In genomic region chr14:54550514-54550913, GRCh38 we compare ENCODE assay signal across 15 cellular contexts. TPM values are rescaled to one million over a fixed set of nuclear protein-coding genes. Genes with fewer than 3 reads are reported as not detected.
DNase-seq lines count a peak whose midpoint lies in the region; ATAC-seq and TF ChIP-seq lines count a peak whose summit lies in the region.
"Had no signal": no experiment of that assay in that cellular context is flagged by ENCODE, and none has a peak within 500 bp of the region (broad histone marks: within the 10 kb centered on the region; RNA-seq: fewer than 3 reads in every experiment).

No MANE protein-coding gene starts in this region.

- H3F3A ChIP-seq in GM23338 (replicated peaks; ENCODE audit: low read depth) = no peaks in the 10 kb centered on the region
- H3F3A ChIP-seq in neural progenitor cell (ENCODE audit: low read depth) = no peaks in the 10 kb centered on the region

- H3K14ac ChIP-seq in IMR-90 (replicated peaks; ENCODE audit: low read depth, low read length) = peak overlapping the region; percentile 71; the same call in 1 of the 2 replicates

- H3K79me1 ChIP-seq in IMR-90 (ENCODE audit: low read depth in 1 of 2, low read length in 2 of 2) = no peaks in the 10 kb centered on the region; a peak in 1 of 4 replicates

- H3K9ac ChIP-seq in IMR-90 (ENCODE audit: low read depth, low read length) (no peak overlapping the region), neural progenitor cell (no peak overlapping the region)

- no peak overlapping the region for H2BK5ac ChIP-seq in IMR-90 (ENCODE audit: low read depth, low read length, poor library complexity, severe bottlenecking)

- no peak for TF ChIP-seq POLR2A in IMR-90 (IDR thresholded peaks at IDR 0.05; ENCODE audit: low read depth, low read length)

- H3K27ac ChIP-seq in GM23338 (ENCODE audit: low read depth) = no peak overlapping the region
- H3K27ac ChIP-seq in IMR-90 (ENCODE audit: insufficient read depth, low read length) = peak overlapping the region; percentile 63; the same call in 1 of the 2 replicates
- H3K27ac ChIP-seq in neural progenitor cell = no peak overlapping the region
- H3K27ac ChIP-seq in upper lobe of right lung = no peak overlapping the region

- no peaks in the 10 kb centered on the region for H3K9me3 ChIP-seq in IMR-90 (ENCODE audit: control insufficient read depth, insufficient read depth, low read length)
- no peaks in the 10 kb centered on the region for H3K9me3 ChIP-seq in neural progenitor cell (ENCODE audit: low read depth)
- H3K9me3 ChIP-seq in upper lobe of right lung = no peaks in the 10 kb centered on the region

- H3K27me3 Mint-ChIP-seq in GM23338 (ENCODE audit: insufficient read depth, low read depth, poor library complexity) = peaks cover 2% of the 10 kb centered on the region
- peaks cover 2% of the 10 kb centered on the region for H3K27me3 Mint-ChIP-seq in neural progenitor cell (ENCODE audit: insufficient read depth, low read depth)
- peaks cover 4% of the 10 kb centered on the region for H3K27me3 Mint-ChIP-seq in activated T-helper 1 cell treated with anti-CD3 and anti-CD28 coated beads, Interleukin-12 subunit alpha, Interleukin-12 subunit beta, Interleukin-2, Interleukin-4 antibody, amounts not matched to agents 30 ng/mL and 10 ng/mL and 1 ng/mL, durations not matched to agents 14 hours and 24 hours and 36 hours (ENCODE audit: insufficient read depth)

- H4K20me1 ChIP-seq in GM23338 (replicated peaks; ENCODE audit: insufficient read depth) = no peaks in the 10 kb centered on the region
- peaks cover 8% of the 10 kb centered on the region; the same call in 1 of the 2 replicates for H4K20me1 ChIP-seq in IMR-90 (ENCODE audit: insufficient read depth, low read length)
- no peaks in the 10 kb centered on the region for H4K20me1 ChIP-seq in neural progenitor cell (ENCODE audit: low read depth)

- H2AFZ ChIP-seq in GM23338 (peak overlapping the region; percentile 50; the same call in 1 of the 2 replicates), IMR-90 (replicated peaks; ENCODE audit: low read length, poor library complexity) (peak overlapping the region; percentile 35), neural progenitor cell (replicated peaks) (peak overlapping the region; percentile 51)

- in situ Hi-C loops in IMR-90 (cut with MboI; ENCODE audit: low sequenced_read_pairs) = loop anchor here (10.0 kb wide), 1 partner anchor 254 kb away; no protein-coding TSS in a partner anchor

- CTCF ChIA-PET in IMR-90 (lab: Yijun Ruan, JAX) = interaction anchor here (0.7 kb wide), 1 partner anchor 14 kb away, joined by 3 read pairs; no protein-coding TSS in a partner anchor

- dilution Hi-C loops in IMR-90 (cut with HindIII; ENCODE audit: low sequenced_read_pairs, unreplicated experiment) = no loop called here

- H2BK120ac ChIP-seq in IMR-90 (ENCODE audit: low read depth, low read length) = no peak overlapping the region

- peaks cover 10% of the 10 kb centered on the region for H3K4me1 ChIP-seq in GM23338 (ENCODE audit: insufficient read depth)
- H3K4me1 ChIP-seq in IMR-90 (ENCODE audit: control insufficient read depth, insufficient read depth, low read length) = peaks cover 9% of the 10 kb centered on the region
- H3K4me1 ChIP-seq in neural progenitor cell = no peaks in the 10 kb centered on the region
- no peaks in the 10 kb centered on the region for H3K4me1 ChIP-seq in upper lobe of right lung

- H2AK9ac ChIP-seq in IMR-90 (replicated peaks; ENCODE audit: low read depth, low read length, poor library complexity) = no peak overlapping the region

- POLR2A ChIA-PET in IMR-90 (lab: Charles Lee; ENCODE audit: unreplicated experiment) = no interaction called here

- BruUV-seq in IMR-90 (replicated peaks; lab: Mats Ljungman, UMichigan) = no TSS peak

- no peak overlapping the region for H3K27ac Mint-ChIP-seq in GM23338
- no peak overlapping the region for H3K27ac Mint-ChIP-seq in neural progenitor cell
- no peak overlapping the region for H3K27ac Mint-ChIP-seq in activated T-helper 1 cell treated with anti-CD3 and anti-CD28 coated beads, Interleukin-12 subunit alpha, Interleukin-12 subunit beta, Interleukin-2, Interleukin-4 antibody, amounts not matched to agents 30 ng/mL and 10 ng/mL and 1 ng/mL, durations not matched to agents 14 hours and 24 hours and 36 hours
- H3K27ac Mint-ChIP-seq: B cell; CD4-positive, alpha-beta T cell; H9; HFFc6 had no signal

- no peaks in the 10 kb centered on the region for H3K79me2 ChIP-seq in GM23338 (replicated peaks; ENCODE audit: insufficient read depth)
- H3K79me2 ChIP-seq in neural progenitor cell (ENCODE audit: low read depth) = no peaks in the 10 kb centered on the region

- no peak overlapping the region for H2AK5ac ChIP-seq in IMR-90 (ENCODE audit: low read depth, low read length)

- no peak for TF ChIP-seq RAD21 in IMR-90 (IDR thresholded peaks at IDR 0.05; ENCODE audit: low read length)

- 0 out of 2 replicates have a peak overlapping the region, but pooled peaks have one; percentile 0 for H3K4ac ChIP-seq in IMR-90 (ENCODE audit: low read depth, low read length)

- WGBS in IMR-90 (ENCODE audit: extremely low coverage in 2 of 2, insufficient read length in 1 of 2), 2 experiments = 43% methylated on average over 1 of the region's 1 CpG; no CpG with 5 or more reads in 1 of the 2 experiments

- peak overlapping the region; percentile 56; the same call in 1 of the 2 replicates for H3K23ac ChIP-seq in IMR-90 (ENCODE audit: low read depth, low read length)

- H3K4me2 ChIP-seq in GM23338 = no peak overlapping the region
- H3K4me2 ChIP-seq in IMR-90 (ENCODE audit: low read depth, low read length) = peak overlapping the region; percentile 52
- H3K4me2 ChIP-seq in neural progenitor cell = no peak overlapping the region

- peaks cover 11% of the 10 kb centered on the region for H3K9me1 ChIP-seq in IMR-90 (ENCODE audit: insufficient read depth, low read length)

- H3K4me1 Mint-ChIP-seq in GM23338 (peaks cover 18% of the 10 kb centered on the region), neural progenitor cell (peaks cover 2% of the 10 kb centered on the region)
- no peaks in the 10 kb centered on the region for H3K4me1 Mint-ChIP-seq in activated T-helper 1 cell treated with anti-CD3 and anti-CD28 coated beads, Interleukin-12 subunit alpha, Interleukin-12 subunit beta, Interleukin-2, Interleukin-4 antibody, amounts not matched to agents 30 ng/mL and 10 ng/mL and 1 ng/mL, durations not matched to agents 14 hours and 24 hours and 36 hours (ENCODE audit: low read depth)
- H3K4me1 Mint-ChIP-seq: B cell had no signal

- no peak overlapping the region for H4K5ac ChIP-seq in IMR-90 (ENCODE audit: low read depth, low read length)

- no peak for DNase-seq in GM23338 (ENCODE audit: low spot score)
- DNase-seq in IMR-90 = peak; percentile 71
- peak; percentile 2 for DNase-seq in choroid plexus epithelial cell (ENCODE audit: low read depth)
- no peak for DNase-seq in neural progenitor cell (ENCODE audit: low spot score)
- no peak for DNase-seq in upper lobe of right lung
- DNase-seq in activated T-helper 1 cell treated with anti-CD3 and anti-CD28 coated beads, Interleukin-12 subunit alpha, Interleukin-12 subunit beta, Interleukin-2, Interleukin-4 antibody, amounts not matched to agents 30 ng/mL and 10 ng/mL and 1 ng/mL, durations not matched to agents 14 hours and 24 hours and 36 hours (ENCODE audit: low spot score) = no peak
- DNase-seq: C1 segment of cervical spinal cord; CD4-positive, alpha-beta T cell; DMS79; GDM1; H9; HFFc6 had no signal

- H2BK15ac ChIP-seq in IMR-90 (ENCODE audit: low read depth, low read length) = no peak overlapping the region; the same call in 2 of the 3 replicates

- no peak overlapping the region for H2BK20ac ChIP-seq in IMR-90 (ENCODE audit: low read depth, low read length)

- no peaks in the 10 kb centered on the region for H3K9me2 ChIP-seq in GM23338 (ENCODE audit: insufficient read depth)

- H3K27me3 ChIP-seq in GM23338 (ENCODE audit: insufficient read depth) (no peaks in the 10 kb centered on the region), IMR-90 (ENCODE audit: control insufficient read depth, insufficient read depth, low read length) (no peaks in the 10 kb centered on the region), neural progenitor cell (no peaks in the 10 kb centered on the region), upper lobe of right lung (no peaks in the 10 kb centered on the region)

- H3K4me3 Mint-ChIP-seq in GM23338 (no peak overlapping the region), neural progenitor cell (no peak overlapping the region)
- H3K4me3 Mint-ChIP-seq in activated T-helper 1 cell treated with anti-CD3 and anti-CD28 coated beads, Interleukin-12 subunit alpha, Interleukin-12 subunit beta, Interleukin-2, Interleukin-4 antibody, amounts not matched to agents 30 ng/mL and 10 ng/mL and 1 ng/mL, durations not matched to agents 14 hours and 24 hours and 36 hours = no peak overlapping the region
- H3K4me3 Mint-ChIP-seq: B cell; CD4-positive, alpha-beta T cell; H9; HFFc6 had no signal

- TF ChIP-seq CTCF in GM23338 (conservative IDR thresholded peaks at IDR 0.05; ENCODE audit: low read depth in 2 of 2) (no peak), IMR-90 (conservative IDR thresholded peaks at IDR 0.05; ENCODE audit: low read depth, low read length) (no peak), choroid plexus epithelial cell (conservative IDR thresholded peaks at IDR 0.05; ENCODE audit: low read depth, low read length) (no peak), neural progenitor cell (IDR thresholded peaks at IDR 0.05) (no peak), upper lobe of right lung (IDR thresholded peaks at IDR 0.05) (no peak)

- ATAC-seq in GM23338 = no peak
- ATAC-seq in IMR-90 (ENCODE audit: low read depth) = peak; percentile 94
- no peak for ATAC-seq in HG03175 (IDR thresholded peaks at IDR 0.05; ENCODE audit: unreplicated experiment)
- ATAC-seq in upper lobe of right lung = no peak
- ATAC-seq: K562 had no signal

- H4K91ac ChIP-seq in IMR-90 (ENCODE audit: insufficient read depth, low read depth, low read length) = no peak overlapping the region

- no peak overlapping the region for H3K56ac ChIP-seq in IMR-90 (ENCODE audit: extremely low read depth, insufficient read depth, low read length)

- H3K18ac ChIP-seq in IMR-90 (ENCODE audit: low read depth, low read length) = peak overlapping the region; percentile 13; the same call in 1 of the 2 replicates

- intact Hi-C loops in IMR-90 (cut with micrococcal nuclease) (no loop called here), upper lobe of right lung (cut with DNase I) (no loop called here)
- intact Hi-C loops in activated T-helper 1 cell treated with anti-CD3 and anti-CD28 coated beads, Interleukin-12 subunit alpha, Interleukin-12 subunit beta, Interleukin-2, Interleukin-4 antibody, amounts not matched to agents 30 ng/mL and 10 ng/mL and 1 ng/mL, durations not matched to agents 14 hours and 24 hours and 36 hours (cut with micrococcal nuclease) = no loop called here

- H3K36me3 ChIP-seq in GM23338 (ENCODE audit: insufficient read depth) (no peaks in the 10 kb centered on the region), IMR-90 (ENCODE audit: control insufficient read depth, insufficient read depth, low read length) (no peaks in the 10 kb centered on the region), neural progenitor cell (no peaks in the 10 kb centered on the region), upper lobe of right lung (no peaks in the 10 kb centered on the region)

- no peak overlapping the region for H3K4me3 ChIP-seq in GM23338
- H3K4me3 ChIP-seq in IMR-90 (ENCODE audit: insufficient read depth, low read depth, low read length) = no peak overlapping the region
- H3K4me3 ChIP-seq in choroid plexus epithelial cell (ENCODE audit: low read depth, low read length) = no peak overlapping the region
- no peak overlapping the region for H3K4me3 ChIP-seq in neural progenitor cell
- H3K4me3 ChIP-seq in upper lobe of right lung = no peak overlapping the region
- H3K4me3 ChIP-seq: K562 had no signal

- H4K8ac ChIP-seq in IMR-90 (ENCODE audit: low read depth in 2 of 2, low read length in 2 of 2) = no peak overlapping the region

- H3K36me3 Mint-ChIP-seq in GM23338 (ENCODE audit: low read depth) (no peaks in the 10 kb centered on the region), neural progenitor cell (no peaks in the 10 kb centered on the region)
- no peaks in the 10 kb centered on the region for H3K36me3 Mint-ChIP-seq in activated T-helper 1 cell treated with anti-CD3 and anti-CD28 coated beads, Interleukin-12 subunit alpha, Interleukin-12 subunit beta, Interleukin-2, Interleukin-4 antibody, amounts not matched to agents 30 ng/mL and 10 ng/mL and 1 ng/mL, durations not matched to agents 14 hours and 24 hours and 36 hours (ENCODE audit: low read depth)

- H3K9me3 Mint-ChIP-seq in GM23338 (no peaks in the 10 kb centered on the region; the same call in 2 of the 3 replicates), neural progenitor cell (no peaks in the 10 kb centered on the region)
- no peaks in the 10 kb centered on the region for H3K9me3 Mint-ChIP-seq in activated T-helper 1 cell treated with anti-CD3 and anti-CD28 coated beads, Interleukin-12 subunit alpha, Interleukin-12 subunit beta, Interleukin-2, Interleukin-4 antibody, amounts not matched to agents 30 ng/mL and 10 ng/mL and 1 ng/mL, durations not matched to agents 14 hours and 24 hours and 36 hours
- H3K9me3 Mint-ChIP-seq: CD4-positive, alpha-beta T cell; H9; HFFc6 had no signal

RNA-seq across cellular contexts. Expression of gene SAMD4A, which starts 16.4 kb away (rescaled TPM):
- 5.2 and 6.9 TPM in 2 replicates for total RNA-seq in GM23338 (2014; rRNA removed; shearing (Covaris generic))
- polyA plus RNA-seq in GM23338 (2016; fragmentation: Nextera tagmentation; extraction: Ambion mirVana) = 1.1 and 1.6 TPM in 2 replicates
- total RNA-seq in IMR-90 (2012; rRNA removed) = 36.7 and 38.2 TPM in 2 replicates
- polyA plus RNA-seq in IMR-90 (2012; rRNA removed) = 20.0 and 22.9 TPM in 2 replicates
- 9.1 and 12.2 TPM in 2 replicates for polyA plus RNA-seq in IMR-90 (2012; cell fraction: cytosol; rRNA removed)
- polyA plus RNA-seq in IMR-90 (2012; cell fraction: nucleus; rRNA removed; ENCODE audit: low replicate concordance) = 27.3 and 38.9 TPM in 2 replicates
- 4.3 and 4.6 TPM in 2 replicates for total RNA-seq in neural progenitor cell (ENCODE audit: low replicate concordance)
- 39.1 TPM for total RNA-seq in upper lobe of right lung
- 1.8 TPM in 2 replicates for total RNA-seq in activated T-helper 1 cell treated with anti-CD3 and anti-CD28 coated beads, Interleukin-12 subunit alpha, Interleukin-12 subunit beta, Interleukin-2, Interleukin-4 antibody, amounts not matched to agents 30 ng/mL and 10 ng/mL and 1 ng/mL, durations not matched to agents 14 hours and 24 hours and 36 hours

RNA-seq across cellular contexts. Expression of gene CGRRF1, which starts 40.8 kb away (rescaled TPM):
- total RNA-seq in GM23338 (2014; rRNA removed; shearing (Covaris generic)) = 18.8 and 20.7 TPM in 2 replicates
- polyA plus RNA-seq in GM23338 (2016; fragmentation: Nextera tagmentation; extraction: Ambion mirVana) (23.0 and 28.3 TPM in 2 replicates), IMR-90 (2012; rRNA removed) (5.1 and 6.0 TPM in 2 replicates)
- total RNA-seq in IMR-90 (2012; rRNA removed) (13.8 and 15.3 TPM in 2 replicates), neural progenitor cell (ENCODE audit: low replicate concordance) (29.6 and 36.1 TPM in 2 replicates), upper lobe of right lung (22.5 TPM)
- polyA plus RNA-seq in IMR-90 (2012; cell fraction: cytosol; rRNA removed) = 1.1 and 2.3 TPM in 2 replicates
- polyA plus RNA-seq in IMR-90 (2012; cell fraction: nucleus; rRNA removed; ENCODE audit: low replicate concordance) = 0.85 and 9.4 TPM in 2 replicates
- total RNA-seq in activated T-helper 1 cell treated with anti-CD3 and anti-CD28 coated beads, Interleukin-12 subunit alpha, Interleukin-12 subunit beta, Interleukin-2, Interleukin-4 antibody, amounts not matched to agents 30 ng/mL and 10 ng/mL and 1 ng/mL, durations not matched to agents 14 hours and 24 hours and 36 hours = 8.5 and 13.2 TPM in 2 replicates

Comparison
In these comparisons a context has a peak if more than half of its experiments do, and no peak if none do; other contexts are left out.
1. DNase-seq: peak in IMR-90 (single experiment) and choroid plexus epithelial cell (single experiment); none in GM23338 (single experiment), neural progenitor cell (single experiment), upper lobe of right lung (single experiment) and activated T-helper 1 cell treated with anti-CD3 and anti-CD28 coated beads, Interleukin-12 subunit alpha, Interleukin-12 subunit beta, Interleukin-2, Interleukin-4 antibody, amounts not matched to agents 30 ng/mL and 10 ng/mL and 1 ng/mL, durations not matched to agents 14 hours and 24 hours and 36 hours (single experiment).
2. Peak in every context shown above with its lines, with median percentiles within 50 percentile points of each other: H2AFZ ChIP-seq.